In the genomic region with DNA sequence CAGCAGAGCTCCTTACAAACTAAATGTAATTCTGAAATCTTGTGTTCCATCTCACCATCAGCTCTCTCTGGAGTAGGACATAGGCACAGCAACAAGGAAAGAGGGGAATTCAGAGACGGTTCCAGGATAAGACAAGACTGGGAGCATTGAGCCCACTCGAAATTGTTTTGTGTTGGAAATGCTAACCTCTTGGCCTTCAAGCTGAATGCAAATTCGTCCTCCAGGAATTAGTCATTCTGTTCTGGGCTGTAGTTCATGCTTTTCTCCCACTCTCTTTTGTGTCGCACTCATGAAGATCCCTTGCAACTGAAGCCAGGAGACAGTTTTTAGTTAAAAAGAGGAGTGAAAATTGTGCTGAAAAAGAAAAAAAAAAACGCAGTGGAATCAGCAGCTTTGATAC, we compare ENCODE assay signal across 11 cellular contexts.
A peak's percentile ranks its signal among the peaks of the same experiment; 100 is the strongest.
DNase-seq lines count a peak whose midpoint lies in the region; ATAC-seq, FAIRE-seq and TF ChIP-seq lines count a peak whose summit lies in the region.
"Had no signal": no experiment of that assay in that cellular context is flagged by ENCODE, and none has a peak within 500 bp of the region (broad histone marks: within the 10 kb centered on the region; RNA-seq: fewer than 3 reads in every experiment).

No MANE protein-coding gene starts in this region.

- no peak overlapping the region for H3K27ac ChIP-seq in MM.1S (ENCODE audit: low read length)
- H3K27ac ChIP-seq: testis had no signal

- no peaks in the 10 kb centered on the region for H3K4me1 ChIP-seq in MM.1S (ENCODE audit: low read length)
- H3K4me1 ChIP-seq: testis had no signal

- no peaks in the 10 kb centered on the region for H3K27me3 ChIP-seq in MM.1S (replicated peaks; ENCODE audit: insufficient read depth, low read length)
- H3K27me3 ChIP-seq: testis had no signal

- H3K36me3 ChIP-seq in MM.1S (replicated peaks; ENCODE audit: insufficient read depth, low read length) = no peaks in the 10 kb centered on the region

- no peak overlapping the region for H2AFZ ChIP-seq in MM.1S (ENCODE audit: low read length)

- H4K20me1 ChIP-seq in MM.1S (ENCODE audit: insufficient read depth, low read length) = no peaks in the 10 kb centered on the region

- no peak overlapping the region for H3K9ac ChIP-seq in MM.1S (ENCODE audit: low read length)

- H3K79me2 ChIP-seq in MM.1S (ENCODE audit: low read length) = no peaks in the 10 kb centered on the region

- peak; percentile 65 for ATAC-seq in HG02763 (IDR thresholded peaks at IDR 0.05; ENCODE audit: unreplicated experiment)
- peak; percentile 70 for ATAC-seq in HG03575 (IDR thresholded peaks at IDR 0.05; ENCODE audit: extremely low read depth, insufficient number of reproducible peaks, low FRiP score, unreplicated experiment)

- no peaks in the 10 kb centered on the region for H3F3A ChIP-seq in MM.1S (ENCODE audit: insufficient read depth, low read length)

- TF ChIP-seq CTCF in MM.1S (IDR thresholded peaks at IDR 0.05; ENCODE audit: low read length) = no peak

- no peak for DNase-seq in GM19239 (ENCODE audit: insufficient read length, low spot score)
- DNase-seq in skeletal muscle cell (ENCODE audit: low read depth) = peak; percentile 7
- no peak for DNase-seq in NCI-H345 (lab: John Stamatoyannopoulos, UW)
- DNase-seq in GM03348 (ENCODE audit: low spot score) = no peak
- no peak for DNase-seq in MM.1S
- DNase-seq: islet precursor cell; NCI-H446 treated with DMSO at 0.1 percent for 48 hours; stimulated activated CD4-positive, alpha-beta T cell treated with anti-CD3 and anti-CD28 coated beads, Interleukin-4, amount 100 ng/mL, for 4 hours; testis had no signal

- H3K4me3 ChIP-seq in skeletal muscle cell (ENCODE audit: low read depth, low read length) (no peak overlapping the region), MM.1S (ENCODE audit: low read length) (no peak overlapping the region)
- H3K4me3 ChIP-seq: testis had no signal

- H3K9me3 ChIP-seq in MM.1S (replicated peaks; ENCODE audit: insufficient read depth, low read length) = no peaks in the 10 kb centered on the region
- H3K9me3 ChIP-seq: testis had no signal

- H3K4me2 ChIP-seq in MM.1S (ENCODE audit: low read depth, low read length) = no peak overlapping the region

- H3K9me2 ChIP-seq in MM.1S (replicated peaks; ENCODE audit: insufficient read depth, low read length) = no peaks in the 10 kb centered on the region

- FAIRE-seq in GM19239 (lab: Jason Lieb, UNC) = peak; percentile 71
